ENCODE assay signal across 1 cellular context in genomic region chr22:32591620-32592019, GRCh38.
TF ChIP-seq lines count a peak whose summit lies in the region.

No MANE protein-coding gene starts in this region.

TF ChIP-seq in HepG2, 621 proteins besides CTCF, POLR2A, EP300 and RAD21 (continued from another document):
- no peak for TF ChIP-seq SMARCE1 (IDR thresholded peaks at IDR 0.05; ENCODE audit: borderline replicate concordance)
- TF ChIP-seq ZNF720 (CRISPR knock-in tag; IDR thresholded peaks at IDR 0.05), result no peak
- TF ChIP-seq PHF5A (CRISPR knock-in tag; IDR thresholded peaks at IDR 0.05; ENCODE audit: low read depth, unreplicated experiment), result no peak
- no peak for TF ChIP-seq KDM4B (CRISPR knock-in tag; IDR thresholded peaks at IDR 0.05)
- TF ChIP-seq RARG (CRISPR knock-in tag; IDR thresholded peaks at IDR 0.05; ENCODE audit: low read depth), result no peak
- TF ChIP-seq NRL (CRISPR knock-in tag; IDR thresholded peaks at IDR 0.05; ENCODE audit: borderline replicate concordance), result no peak
- no peak for TF ChIP-seq BRCA1 (CRISPR knock-in tag; IDR thresholded peaks at IDR 0.05)
- TF ChIP-seq ZNF343 (CRISPR knock-in tag; IDR thresholded peaks at IDR 0.05), result no peak
- no peak for TF ChIP-seq FOXK2 (IDR thresholded peaks at IDR 0.05)
- no peak for TF ChIP-seq ZNF703 (CRISPR knock-in tag; IDR thresholded peaks at IDR 0.05; ENCODE audit: borderline replicate concordance)
- no peak for TF ChIP-seq CEBPG (CRISPR knock-in tag; IDR thresholded peaks at IDR 0.05)
- no peak for TF ChIP-seq MATR3 (CRISPR knock-in tag; IDR thresholded peaks at IDR 0.05)
- no peak for TF ChIP-seq ZNF510 (CRISPR knock-in tag; IDR thresholded peaks at IDR 0.05; ENCODE audit: low read depth)
